8 cellular contexts compared by ENCODE assay signal in the genomic region with DNA sequence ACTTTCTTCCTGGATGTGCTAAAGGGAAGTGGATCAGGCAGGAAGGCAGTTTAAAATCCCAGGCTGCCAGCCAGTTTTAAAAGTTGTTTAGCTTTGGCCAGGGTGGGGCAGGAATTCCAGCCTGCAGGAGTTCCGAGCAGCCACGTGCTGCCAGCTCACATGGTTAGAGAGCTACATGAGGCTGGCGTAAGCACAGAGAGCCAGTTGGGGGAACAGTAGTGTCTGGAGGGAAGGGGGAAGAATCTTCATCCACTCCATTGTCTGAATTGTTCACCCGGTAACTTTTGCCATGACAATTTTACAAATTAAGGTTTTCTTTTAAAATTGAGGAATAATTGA. TPM values are rescaled to one million over a fixed set of nuclear protein-coding genes. Genes with fewer than 3 reads are reported as not detected.
A peak's percentile ranks its signal among the peaks of the same experiment; 100 is the strongest.
DNase-seq lines count a peak whose midpoint lies in the region; ATAC-seq, FAIRE-seq and TF ChIP-seq lines count a peak whose summit lies in the region.

No MANE protein-coding gene starts in this region.

- no peaks in the 10 kb centered on the region for H3K27me3 ChIP-seq in body of pancreas
- H3K27me3 ChIP-seq in keratinocyte (ENCODE audit: control insufficient read depth, extremely low read depth, insufficient read depth, low read length) = no peaks in the 10 kb centered on the region

- no peak overlapping the region for H2AFZ ChIP-seq in keratinocyte (ENCODE audit: control insufficient read depth, low read length)

- H3K27ac ChIP-seq in body of pancreas (peak overlapping the region; percentile 91 to 92 (median 91)), keratinocyte (ENCODE audit: control insufficient read depth, insufficient read depth, low read length) (peak overlapping the region; percentile 99)

- H3K4me1 ChIP-seq in body of pancreas (peaks cover 71% of the 10 kb centered on the region), keratinocyte (ENCODE audit: control insufficient read depth, extremely low read depth, insufficient read depth, low read length) (peaks cover 71% of the 10 kb centered on the region)

- TF ChIP-seq POLR2A in body of pancreas (IDR thresholded peaks at IDR 0.05) = peak in 2 of 3 donors; percentile 22 to 38

- 13 to 18% methylated on average over 4 of the region's 4 CpGs for WGBS in body of pancreas, 2 donors

- H3K9me1 ChIP-seq in keratinocyte (ENCODE audit: control insufficient read depth, extremely low read depth, insufficient read depth, low read length) = no peaks in the 10 kb centered on the region

- intact Hi-C loops in body of pancreas (cut with DNase I) = no loop called here

- H3K9ac ChIP-seq in keratinocyte (ENCODE audit: control insufficient read depth, extremely low read depth, insufficient read depth, low read length) = peak overlapping the region; percentile 88

- H4K20me1 ChIP-seq in keratinocyte (ENCODE audit: control insufficient read depth, extremely low read depth, insufficient read depth, low read length) = no peaks in the 10 kb centered on the region

- H3K9me3 ChIP-seq in body of pancreas = no peaks in the 10 kb centered on the region
- no peaks in the 10 kb centered on the region for H3K9me3 ChIP-seq in keratinocyte (ENCODE audit: control insufficient read depth, low read depth, low read length)

- H3K79me2 ChIP-seq in keratinocyte (ENCODE audit: control insufficient read depth, insufficient read depth, low read length) = no peaks in the 10 kb centered on the region

- dilution Hi-C loops in keratinocyte (cut with MboI; ENCODE audit: extremely low pct_ligation_motif_present, low sequenced_read_pairs) = no loop called here

- TF ChIP-seq CTCF in body of pancreas (IDR thresholded peaks at IDR 0.05) (peak in 3 of 7 experiments; percentile 13 to 18 (median 18)), keratinocyte (optimal IDR thresholded peaks at IDR 0.05 in 1 of 3, IDR thresholded peaks at IDR 0.05 in 1 of 3, conservative IDR thresholded peaks at IDR 0.05 in 1 of 3; ENCODE audit: extremely low read depth in 1 of 3, insufficient read depth in 2 of 3, low read length in 3 of 3) (no peak)

- H3K36me3 ChIP-seq in body of pancreas (replicated peaks in 1 of 2; ENCODE audit: insufficient read depth in 1 of 2, low read depth in 2 of 2) = no peaks in the 10 kb centered on the region
- H3K36me3 ChIP-seq in keratinocyte (ENCODE audit: control insufficient read depth in 2 of 2, extremely low read depth in 1 of 2, insufficient read depth in 2 of 2, low read length in 2 of 2) = peaks cover 6 to 26% of the 10 kb centered on the region in 2 experiments

- peak; percentile 70 for FAIRE-seq in keratinocyte (lab: Jason Lieb, UNC)

- peak; percentile 30 for ATAC-seq in body of pancreas
- no peak for ATAC-seq in HG03139 (IDR thresholded peaks at IDR 0.05; ENCODE audit: unreplicated experiment)

- H3K4me3 ChIP-seq in body of pancreas = no peak overlapping the region
- H3K4me3 ChIP-seq in keratinocyte (ENCODE audit: control insufficient read depth in 2 of 3, extremely low read depth in 1 of 3, insufficient read depth in 2 of 3, low read depth in 1 of 3, low read length in 3 of 3) = no peak overlapping the region

- DNase-seq in C1 segment of cervical spinal cord (lab: John Stamatoyannopoulos, UW) = peak in 10 of 14 donors; percentile 35 to 81 (median 70)
- DNase-seq in LHCN-M2 (ENCODE audit: low read depth) = peak; percentile 97
- DNase-seq in body of pancreas = peak; percentile 77 to 89 (median 86)
- DNase-seq in keratinocyte (ENCODE audit: low read depth, low spot score) = no peak
- DNase-seq in stromal cell of bone marrow (ENCODE audit: low read depth) = peak; percentile 94
- DNase-seq in AML-193 (lab: John Stamatoyannopoulos, UW) = no peak
- no peak for DNase-seq in UCSD-AML1 (lab: John Stamatoyannopoulos, UW; ENCODE audit: unreplicated experiment)

- H3K4me2 ChIP-seq in keratinocyte (ENCODE audit: control insufficient read depth, extremely low read depth, insufficient read depth, low read depth, low read length) = peak overlapping the region; percentile 76

RNA-seq across cellular contexts. Expression of gene CDC25B, which starts 12.0 kb away (rescaled TPM):
- total RNA-seq in LHCN-M2 (2014; rRNA removed) (80.0 and 100 TPM in 2 replicates), body of pancreas (10 to 100 TPM in 1 of 2 donors, 1 to 10 TPM in 1; 8.8 to 22.7 TPM)
- polyA plus RNA-seq in LHCN-M2 (2012) = 66.9 TPM
- 15.0 to 41.5 TPM (median 23.5 TPM) in 3 replicates for polyA plus RNA-seq in keratinocyte
- polyA plus RNA-seq in keratinocyte (2011; ENCODE audit: low read depth) = 35.9 TPM
- polyA plus RNA-seq in keratinocyte (2011; cell fraction: cytosol; rRNA removed) = 31.9 and 57.1 TPM in 2 replicates
- polyA plus RNA-seq in keratinocyte (2011; cell fraction: nucleus; rRNA removed) = 89.9 and 117 TPM in 2 replicates
- polyA plus RNA-seq in keratinocyte (2012; ENCODE audit: low replicate concordance) = 14.3 and 38.5 TPM in 2 replicates
- polyA minus RNA-seq in keratinocyte = 19.1 to 77.3 TPM (median 28.9 TPM) in 3 replicates
- 34.5 TPM for polyA minus RNA-seq in keratinocyte (2011; cell fraction: cytosol; rRNA and poly(A)+ RNA removed)
- 18.8 and 36.4 TPM in 2 replicates for polyA minus RNA-seq in keratinocyte (2011; cell fraction: nucleus; rRNA and poly(A)+ RNA removed)

RNA-seq across cellular contexts. Expression of gene AP5S1, which starts 12.2 kb away (rescaled TPM):
- 25.5 and 30.5 TPM in 2 replicates for total RNA-seq in LHCN-M2 (2014; rRNA removed)
- 21.4 TPM for polyA plus RNA-seq in LHCN-M2 (2012)
- total RNA-seq in body of pancreas = 1 to 10 TPM; 4.9 to 5.3 TPM
- polyA plus RNA-seq in keratinocyte = 4.3 to 9.0 TPM (median 5.2 TPM) in 3 replicates
- 0.51 TPM for polyA plus RNA-seq in keratinocyte (2011; ENCODE audit: low read depth)
- polyA plus RNA-seq in keratinocyte (2011; cell fraction: cytosol; rRNA removed) = 4.2 and 7.7 TPM in 2 replicates
- polyA plus RNA-seq in keratinocyte (2011; cell fraction: nucleus; rRNA removed) = 4.5 and 6.2 TPM in 2 replicates
- polyA plus RNA-seq in keratinocyte (2012; ENCODE audit: low replicate concordance) = 3.2 and 9.7 TPM in 2 replicates
- 5.6 to 13.5 TPM (median 6.1 TPM) in 3 replicates for polyA minus RNA-seq in keratinocyte
- 9.8 TPM for polyA minus RNA-seq in keratinocyte (2011; cell fraction: cytosol; rRNA and poly(A)+ RNA removed)
- 5.9 and 7.0 TPM in 2 replicates for polyA minus RNA-seq in keratinocyte (2011; cell fraction: nucleus; rRNA and poly(A)+ RNA removed)

RNA-seq across cellular contexts. Expression of gene CENPB, which starts 21.6 kb away (rescaled TPM):
- total RNA-seq in LHCN-M2 (2014; rRNA removed) = 163 and 173 TPM in 2 replicates
- 105 TPM for polyA plus RNA-seq in LHCN-M2 (2012)
- total RNA-seq in body of pancreas = 10 to 100 TPM; 57.9 to 61.0 TPM
- 18.1 to 22.3 TPM (median 22.0 TPM) in 3 replicates for polyA plus RNA-seq in keratinocyte
- polyA plus RNA-seq in keratinocyte (2011; ENCODE audit: low read depth) = 20.5 TPM
- 14.2 and 31.9 TPM in 2 replicates for polyA plus RNA-seq in keratinocyte (2011; cell fraction: cytosol; rRNA removed)
- 19.2 and 26.9 TPM in 2 replicates for polyA plus RNA-seq in keratinocyte (2011; cell fraction: nucleus; rRNA removed)
- polyA plus RNA-seq in keratinocyte (2012; ENCODE audit: low replicate concordance) = 19.4 and 51.1 TPM in 2 replicates
- 19.1 to 48.1 TPM (median 20.0 TPM) in 3 replicates for polyA minus RNA-seq in keratinocyte
- polyA minus RNA-seq in keratinocyte (2011; cell fraction: cytosol; rRNA and poly(A)+ RNA removed) = 59.7 TPM
- polyA minus RNA-seq in keratinocyte (2011; cell fraction: nucleus; rRNA and poly(A)+ RNA removed) = 16.1 and 19.6 TPM in 2 replicates

RNA-seq across cellular contexts. Expression of gene SPEF1, which starts 26.9 kb away (rescaled TPM):
- total RNA-seq in LHCN-M2 (2014; rRNA removed) (0.46 and 0.71 TPM in 2 replicates), body of pancreas (1 to 10 TPM in 1 of 2 donors, under 1 TPM in 1; 0.66 to 1.3 TPM)
- 0.19 TPM for polyA plus RNA-seq in LHCN-M2 (2012)
- polyA plus RNA-seq in keratinocyte = 0.06 to 0.09 TPM (median 0.07 TPM) in 3 replicates
- polyA plus RNA-seq in keratinocyte (2011; ENCODE audit: low read depth) = not detected
- 0.06 TPM in 1 of 2 replicates, not detected in the other for polyA plus RNA-seq in keratinocyte (2011; cell fraction: cytosol; rRNA removed)
- 0.15 TPM in 2 replicates for polyA plus RNA-seq in keratinocyte (2011; cell fraction: nucleus; rRNA removed)
- polyA plus RNA-seq in keratinocyte (2012; ENCODE audit: low replicate concordance) = not detected in 2 replicates
- polyA minus RNA-seq in keratinocyte = not detected in 3 replicates
- polyA minus RNA-seq in keratinocyte (2011; cell fraction: cytosol; rRNA and poly(A)+ RNA removed) = not detected
- polyA minus RNA-seq in keratinocyte (2011; cell fraction: nucleus; rRNA and poly(A)+ RNA removed) = not detected in 2 replicates

RNA-seq across cellular contexts. Expression of gene MAVS, which starts 38.5 kb away (rescaled TPM):
- total RNA-seq in LHCN-M2 (2014; rRNA removed) (24.3 and 25.0 TPM in 2 replicates), body of pancreas (10 to 100 TPM; 21.5 to 24.4 TPM)
- 20.7 TPM for polyA plus RNA-seq in LHCN-M2 (2012)
- 15.1 to 17.2 TPM (median 17.1 TPM) in 3 replicates for polyA plus RNA-seq in keratinocyte
- 3.3 TPM for polyA plus RNA-seq in keratinocyte (2011; ENCODE audit: low read depth)
- 14.2 and 15.5 TPM in 2 replicates for polyA plus RNA-seq in keratinocyte (2011; cell fraction: cytosol; rRNA removed)
- 36.0 and 44.7 TPM in 2 replicates for polyA plus RNA-seq in keratinocyte (2011; cell fraction: nucleus; rRNA removed)
- 10.8 and 20.9 TPM in 2 replicates for polyA plus RNA-seq in keratinocyte (2012; ENCODE audit: low replicate concordance)
- polyA minus RNA-seq in keratinocyte = 33.8 to 60.2 TPM (median 36.5 TPM) in 3 replicates
- polyA minus RNA-seq in keratinocyte (2011; cell fraction: cytosol; rRNA and poly(A)+ RNA removed) = 26.3 TPM
- polyA minus RNA-seq in keratinocyte (2011; cell fraction: nucleus; rRNA and poly(A)+ RNA removed) = 21.2 and 32.6 TPM in 2 replicates

Comparison
In these comparisons a context has a peak if more than half of its experiments do, and no peak if none do; other contexts are left out.
1. DNase-seq: peak in C1 segment of cervical spinal cord (10 of 14), LHCN-M2 (single experiment), body of pancreas (4 of 4) and stromal cell of bone marrow (single experiment); none in keratinocyte (single experiment), AML-193 (0 of 2) and UCSD-AML1 (single experiment).